Comparison of ENCODE assay signal across 8 cellular contexts in the genomic region with DNA sequence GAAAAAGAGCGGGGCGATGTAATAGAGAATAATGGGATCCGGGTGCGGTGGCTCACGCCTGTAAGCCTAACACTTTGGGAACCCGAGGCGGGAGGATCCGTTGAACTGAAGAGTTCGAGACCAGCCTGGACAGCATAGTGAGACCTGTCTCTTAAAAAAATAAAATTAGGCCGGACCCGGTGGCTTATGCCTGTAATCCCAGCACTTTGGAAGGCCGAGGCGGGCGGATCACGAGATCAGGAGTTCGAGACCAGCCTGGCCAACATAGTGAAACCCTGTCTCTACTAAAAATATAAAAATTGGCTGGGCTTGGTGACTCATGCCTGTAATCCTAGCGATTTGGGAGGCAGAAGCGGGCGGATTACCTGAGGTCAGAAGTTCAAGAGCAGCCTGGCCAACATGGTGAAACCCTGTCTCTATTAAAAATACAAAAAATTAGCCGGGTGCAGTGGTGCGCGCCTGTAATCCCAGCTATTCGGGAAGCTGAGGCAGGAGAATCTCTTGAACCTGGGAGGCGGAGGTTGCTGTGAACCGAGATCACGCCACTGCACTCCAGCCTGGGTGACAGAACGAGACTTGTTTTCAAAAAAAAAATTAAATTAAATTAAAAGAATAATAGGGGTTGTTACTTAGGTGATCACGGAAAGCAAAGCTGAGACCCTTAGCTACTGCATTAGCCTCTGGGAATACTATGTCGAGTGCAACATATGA. TPM values are rescaled to one million over a fixed set of nuclear protein-coding genes. Genes with fewer than 3 reads are reported as not detected.
DNase-seq lines count a peak whose midpoint lies in the region; ATAC-seq, FAIRE-seq and TF ChIP-seq lines count a peak whose summit lies in the region.
"Not testable (repeated sequence)": the region's sequence is repeated elsewhere in the genome, so short reads cannot be mapped to it uniquely, and the experiment has no call there.

No MANE protein-coding gene starts in this region.

- TF ChIP-seq POLR2A in gastroesophageal sphincter (IDR thresholded peaks at IDR 0.05); vagina (IDR thresholded peaks at IDR 0.05): not testable (repeated sequence)

- H3K9ac ChIP-seq in NT2/D1 (ENCODE audit: insufficient read length, low read depth), result peak overlapping the region; percentile 12

- not testable (repeated sequence) for H3K9me3 Mint-ChIP-seq in activated CD8-positive, alpha-beta T cell treated with anti-CD3 and anti-CD28 coated beads, Interleukin-2, amount 10 ng/mL, durations not matched to agents 7 days and 5 days (ENCODE audit: insufficient read depth)

- H3K27ac ChIP-seq in gastroesophageal sphincter (peak overlapping the region; percentile 25 to 95 (median 92)), vagina (peak overlapping the region; percentile 95)

- TF ChIP-seq EP300 in gastroesophageal sphincter (IDR thresholded peaks at IDR 0.05), result not testable (repeated sequence)

- H3K4me3 ChIP-seq in GM08714 (ENCODE audit: low read length), result peak overlapping the region; percentile 27; the same call in 1 of the 2 replicates
- peak overlapping the region; percentile 19 for H3K4me3 ChIP-seq in NT2/D1 (ENCODE audit: insufficient read length, low read depth)
- peak overlapping the region; percentile 1 for H3K4me3 ChIP-seq in bronchial epithelial cell (ENCODE audit: low read depth, low read length)
- H3K4me3 ChIP-seq in gastroesophageal sphincter, result peak overlapping the region; percentile 57 to 90
- peak overlapping the region; percentile 86 for H3K4me3 ChIP-seq in mononuclear cell (ENCODE audit: low read length)
- H3K4me3 ChIP-seq in skeletal muscle cell (ENCODE audit: low read depth, low read length), result peak overlapping the region; percentile 96
- H3K4me3 ChIP-seq in vagina, result peak overlapping the region; percentile 86 to 97

- WGBS in gastroesophageal sphincter (ENCODE audit: low coverage in 1 of 2), 2 donors, result 82% methylated on average over 2 to 26 of the region's 29 CpGs

- intact Hi-C loops in vagina (cut with DNase I), result not testable (repeated sequence)

- H3K36me3 ChIP-seq in NT2/D1 (ENCODE audit: insufficient read depth, insufficient read length, low read length) (peaks cover 36% of the 10 kb centered on the region), gastroesophageal sphincter (peaks cover 0 to 24% of the 10 kb centered on the region in 2 donors), vagina (peaks cover 0 to 21% of the 10 kb centered on the region in 2 donors)
- not testable (repeated sequence) for H3K36me3 ChIP-seq in bronchial epithelial cell (ENCODE audit: control insufficient read depth, insufficient read depth, low read length)

- H3K27me3 Mint-ChIP-seq in activated CD8-positive, alpha-beta T cell treated with anti-CD3 and anti-CD28 coated beads, Interleukin-2, amount 10 ng/mL, durations not matched to agents 7 days and 5 days (ENCODE audit: low read depth), result not testable (repeated sequence)

- CTCF ChIA-PET in activated CD8-positive, alpha-beta T cell treated with anti-CD3 and anti-CD28 coated beads, Interleukin-2, amount 10 ng/mL, durations not matched to agents 7 days and 5 days (lab: Charles Lee), result interaction anchor here (1.3 kb wide), 1 partner anchor 711 kb away, joined by 3 read pairs; a partner anchor contains a TSS

- POLR2A ChIA-PET in activated CD8-positive, alpha-beta T cell treated with anti-CD3 and anti-CD28 coated beads, Interleukin-2, amount 10 ng/mL, durations not matched to agents 7 days and 5 days (lab: Charles Lee), result interaction anchor here (0.7 to 1.6 kb wide), 8 partner anchors 10 to 463 kb away, joined by 3 to 6 read pairs (median 3); a partner anchor contains a TSS

- not testable (repeated sequence) for H3K27me3 ChIP-seq in NT2/D1 (ENCODE audit: insufficient read depth, insufficient read length); bronchial epithelial cell (ENCODE audit: control insufficient read depth, insufficient read depth, low read length); gastroesophageal sphincter; mononuclear cell (ENCODE audit: insufficient read depth, low read length); vagina

- not testable (repeated sequence) for DNase-seq in NT2/D1 (ENCODE audit: low read depth, low spot score); activated CD8-positive, alpha-beta T cell treated with anti-CD3 and anti-CD28 coated beads, Interleukin-2, amount 10 ng/mL, durations not matched to agents 7 days and 5 days; bronchial epithelial cell (ENCODE audit: low read depth); skeletal muscle cell (ENCODE audit: low read depth); vagina (ENCODE audit: extremely low spot score in 2 of 2)

- not testable (repeated sequence) for FAIRE-seq in bronchial epithelial cell (lab: Jason Lieb, UNC)

- H3K27ac Mint-ChIP-seq in activated CD8-positive, alpha-beta T cell treated with anti-CD3 and anti-CD28 coated beads, Interleukin-2, amount 10 ng/mL, durations not matched to agents 7 days and 5 days, result peak overlapping the region; percentile 100

- not testable (repeated sequence) for TF ChIP-seq CTCF in bronchial epithelial cell (IDR thresholded peaks at IDR 0.05; ENCODE audit: insufficient read depth, low read length, severe bottlenecking); gastroesophageal sphincter (IDR thresholded peaks at IDR 0.05); vagina (IDR thresholded peaks at IDR 0.05)

- H3K9me3 ChIP-seq in NT2/D1 (ENCODE audit: insufficient read depth, low read length); gastroesophageal sphincter; mononuclear cell (ENCODE audit: low read depth, low read length); vagina: not testable (repeated sequence)

- H3K4me1 ChIP-seq in NT2/D1 (ENCODE audit: insufficient read depth, insufficient read length), result not testable (repeated sequence)
- H3K4me1 ChIP-seq in gastroesophageal sphincter, result peaks cover 0 to 70% (median 20%) of the 10 kb centered on the region in 3 donors
- peaks cover 54% of the 10 kb centered on the region for H3K4me1 ChIP-seq in mononuclear cell (ENCODE audit: insufficient read depth, low read length)
- H3K4me1 ChIP-seq in vagina, result peaks cover 61% of the 10 kb centered on the region

- peaks cover 62% of the 10 kb centered on the region for H3K4me1 Mint-ChIP-seq in activated CD8-positive, alpha-beta T cell treated with anti-CD3 and anti-CD28 coated beads, Interleukin-2, amount 10 ng/mL, durations not matched to agents 7 days and 5 days (ENCODE audit: low read depth)

- ATAC-seq in activated CD8-positive, alpha-beta T cell treated with anti-CD3 and anti-CD28 coated beads, Interleukin-2, amount 10 ng/mL, durations not matched to agents 7 days and 5 days; gastroesophageal sphincter: not testable (repeated sequence)

- peaks cover 30% of the 10 kb centered on the region for H3K36me3 Mint-ChIP-seq in activated CD8-positive, alpha-beta T cell treated with anti-CD3 and anti-CD28 coated beads, Interleukin-2, amount 10 ng/mL, durations not matched to agents 7 days and 5 days (ENCODE audit: low read depth)

- H3K4me3 Mint-ChIP-seq in activated CD8-positive, alpha-beta T cell treated with anti-CD3 and anti-CD28 coated beads, Interleukin-2, amount 10 ng/mL, durations not matched to agents 7 days and 5 days, result peak overlapping the region; percentile 85

RNA-seq across cellular contexts. Expression of a gene that starts 0.7 kb away (rescaled TPM):
- total RNA-seq in activated CD8-positive, alpha-beta T cell treated with anti-CD3 and anti-CD28 coated beads, Interleukin-2, amount 10 ng/mL, durations not matched to agents 7 days and 5 days, result 10 to 100 TPM; 36.4 to 40.0 TPM
- total RNA-seq in bronchial epithelial cell, result 18.7 and 22.4 TPM in 2 replicates
- 10 to 100 TPM; 34.9 to 49.7 (median 40.0) TPM for total RNA-seq in gastroesophageal sphincter
- total RNA-seq in mononuclear cell, result 37.2 TPM
- 39.3 TPM for total RNA-seq in vagina

RNA-seq across cellular contexts. Expression of a gene that starts 2.0 kb away (rescaled TPM):
- 10 to 100 TPM; 65.1 to 65.7 TPM for total RNA-seq in activated CD8-positive, alpha-beta T cell treated with anti-CD3 and anti-CD28 coated beads, Interleukin-2, amount 10 ng/mL, durations not matched to agents 7 days and 5 days
- 32.5 and 50.5 TPM in 2 replicates for total RNA-seq in bronchial epithelial cell
- 10 to 100 TPM; 53.4 to 65.1 (median 60.5) TPM for total RNA-seq in gastroesophageal sphincter
- 70.0 TPM for total RNA-seq in mononuclear cell
- total RNA-seq in vagina, result 44.4 TPM

Comparison
In these comparisons a context has a peak if more than half of its experiments do, and no peak if none do; other contexts are left out.
1. H3K4me3 ChIP-seq: peak in every context shown above with its lines; median percentile 96 in skeletal muscle cell; 92 in vagina; 86 in mononuclear cell; 74 in gastroesophageal sphincter; 27 in GM08714; 19 in NT2/D1; 1 in bronchial epithelial cell.